Comparison of ENCODE assay signal across 18 cellular contexts in the genomic region with DNA sequence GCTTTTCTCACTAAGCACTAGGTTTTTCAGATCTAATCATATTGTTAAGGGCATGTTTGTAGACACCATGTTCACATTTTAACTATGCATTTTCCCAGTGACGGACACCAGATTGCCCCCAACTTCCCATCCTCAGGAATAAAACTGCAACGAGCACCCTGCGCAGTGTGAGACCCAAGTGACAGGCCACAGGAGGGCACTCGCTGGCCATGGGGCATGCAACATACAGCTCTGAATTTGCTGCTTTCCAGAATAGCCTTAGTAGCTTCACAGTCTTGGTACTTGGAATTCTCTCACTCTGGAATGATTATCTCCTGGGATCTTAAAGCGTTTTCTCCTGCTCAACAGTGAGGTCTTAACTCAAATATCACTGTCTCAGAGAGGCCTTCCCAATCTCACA.
"Had no signal": no experiment of that assay in that cellular context is flagged by ENCODE, and none has a peak within 500 bp of the region (broad histone marks: within the 10 kb centered on the region; RNA-seq: fewer than 3 reads in every experiment).

No MANE protein-coding gene starts in this region.

- H3K27me3 Mint-ChIP-seq: activated naive CD8-positive, alpha-beta T cell treated with anti-CD3 and anti-CD28 coated beads, Interleukin-2, amount 10 ng/mL, durations not matched to agents 7 days and 5 days; naive thymus-derived CD4-positive, alpha-beta T cell had no signal

- H3K27ac ChIP-seq: vagina had no signal

- ATAC-seq: activated CD4-positive, CD25-positive, alpha-beta regulatory T cell treated with anti-CD3 and anti-CD28 coated beads, Interleukin-2, amount 50 U/mL, for 24 hours; left cardiac atrium; naive thymus-derived CD4-positive, alpha-beta T cell had no signal

- H3K9me3 ChIP-seq: esophagus muscularis mucosa, tibial artery, vagina had no signal

- H3K9me3 Mint-ChIP-seq: activated naive CD8-positive, alpha-beta T cell treated with anti-CD3 and anti-CD28 coated beads, Interleukin-2, amount 10 ng/mL, durations not matched to agents 7 days and 5 days; activated T-cell treated with anti-CD3 and anti-CD28 coated beads, Interleukin-2, amount 50 U/mL, for 4 hours; immature natural killer cell; naive thymus-derived CD4-positive, alpha-beta T cell; T-helper 2 cell treated with Interferon-gamma antibody and Interleukin-4, amounts not matched to agents 5 μg/mL and 100 μg/mL, for 36 hours had no signal

- H3K36me3 ChIP-seq: tibial artery, vagina had no signal

- H3K27ac Mint-ChIP-seq: T-helper 2 cell treated with Interferon-gamma antibody and Interleukin-4, amounts not matched to agents 5 μg/mL and 100 μg/mL, for 36 hours had no signal

- H3K27me3 ChIP-seq: dorsolateral prefrontal cortex, esophagus muscularis mucosa, tibial artery, vagina had no signal

- DNase-seq: activated CD4-positive, alpha-beta T cell treated with anti-CD3 and anti-CD28 coated beads, Interleukin-2, amount 50 U/mL, for 48 hours; activated gamma-delta T cell; activated naive CD8-positive, alpha-beta T cell treated with anti-CD3 and anti-CD28 coated beads, Interleukin-2, amount 10 ng/mL, durations not matched to agents 7 days and 5 days; activated T-cell treated with anti-CD3 and anti-CD28 coated beads, Interleukin-2, amount 50 U/mL, for 4 hours; anterior cingulate cortex; dorsolateral prefrontal cortex; foreskin fibroblast; glutamatergic neuron; immature natural killer cell; left cardiac atrium; mammary epithelial cell; naive thymus-derived CD4-positive, alpha-beta T cell; stimulated activated CD4-positive, alpha-beta T cell treated with anti-CD3 and anti-CD28 coated beads, Interleukin-4, amount 100 ng/mL, for 1 hour; tibial artery had no signal

- H3K4me3 ChIP-seq: vagina had no signal
